In the genomic region with DNA sequence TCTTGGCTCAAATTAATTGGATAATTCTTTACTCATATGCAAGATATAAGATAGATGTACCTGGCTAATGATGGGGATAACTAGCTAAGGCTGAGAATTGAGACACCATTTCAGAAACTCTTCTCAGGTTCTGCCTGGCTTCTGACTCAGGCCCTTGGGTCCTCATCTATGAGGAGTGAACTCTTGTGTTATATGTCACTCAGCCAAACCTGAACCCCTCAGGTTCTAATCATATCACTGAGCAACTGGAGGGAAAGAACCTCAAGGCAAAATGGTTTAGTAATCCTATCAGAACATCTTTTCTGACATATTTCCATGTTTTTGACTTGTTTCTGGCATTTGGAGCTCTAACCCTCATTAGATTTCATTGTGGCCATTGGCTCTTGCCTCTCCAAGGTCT, we compare ENCODE assay signal across 23 cellular contexts.
"Had no signal": no experiment of that assay in that cellular context is flagged by ENCODE, and none has a peak within 500 bp of the region (broad histone marks: within the 10 kb centered on the region; RNA-seq: fewer than 3 reads in every experiment).

No MANE protein-coding gene starts in this region.

- DNase-seq: hypothalamus; immature natural killer cell; left ventricle myocardium inferior; mesendoderm; mucosa of descending colon; naive thymus-derived CD4-positive, alpha-beta T cell; ovary; right lobe of liver; stimulated activated CD4-positive, alpha-beta T cell treated with anti-CD3 and anti-CD28 coated beads, Interleukin-12 subunit alpha, Interleukin-12 subunit beta, amount 100 ng/mL, for 4 hours; stimulated activated CD4-positive, alpha-beta T cell treated with anti-CD3 and anti-CD28 coated beads, Interleukin-15, amount 100 ng/mL, for 24 hours; stimulated activated CD4-positive, alpha-beta T cell treated with anti-CD3 and anti-CD28 coated beads, Interleukin-2, amount 100 ng/mL, for 24 hours; stimulated activated CD4-positive, alpha-beta T cell treated with anti-CD3 and anti-CD28 coated beads, Interleukin-4, amount 100 ng/mL, for 24 hours; stimulated activated naive CD4-positive, alpha-beta T cell had no signal

- H3K4me3 ChIP-seq: left ventricle myocardium inferior, lung, mucosa of descending colon, ovary, right atrium auricular region, right lobe of liver, skin epidermis, suprapubic skin, thoracic aorta, tibial nerve, upper lobe of left lung, vagina had no signal

- H3K4me1 ChIP-seq: right lobe of liver, suprapubic skin, upper lobe of left lung had no signal

- H3K27ac ChIP-seq: left ventricle myocardium inferior, ovary, right atrium auricular region, right lobe of liver, skin epidermis, suprapubic skin, tibial nerve, upper lobe of left lung, vagina had no signal

- H3K36me3 ChIP-seq: left ventricle myocardium inferior, ovary, right atrium auricular region, right lobe of liver, suprapubic skin, thoracic aorta, tibial nerve, upper lobe of left lung, vagina had no signal

- ATAC-seq: mucosa of descending colon; naive thymus-derived CD4-positive, alpha-beta T cell; natural killer cell treated with Interleukin-12 subunit alpha and Interleukin-12 subunit beta and Interleukin-15 and Interleukin-18, amount 100 ng/mL, for 72 hours; right lobe of liver; stimulated activated effector memory CD8-positive, alpha-beta T cell treated with anti-CD3 and anti-CD28 coated beads, Interleukin-12 subunit alpha, Interleukin-12 subunit beta, amount 100 ng/mL, for 72 hours had no signal

- H3K9me3 ChIP-seq: left ventricle myocardium inferior, mucosa of descending colon, ovary, right atrium auricular region, right lobe of liver, suprapubic skin, thoracic aorta, tibial nerve, upper lobe of left lung, vagina had no signal

- H3K27me3 ChIP-seq: ovary, right atrium auricular region, right lobe of liver, suprapubic skin, tibial nerve, upper lobe of left lung, vagina had no signal
